21 cellular contexts compared by ENCODE assay signal in the genomic region with DNA sequence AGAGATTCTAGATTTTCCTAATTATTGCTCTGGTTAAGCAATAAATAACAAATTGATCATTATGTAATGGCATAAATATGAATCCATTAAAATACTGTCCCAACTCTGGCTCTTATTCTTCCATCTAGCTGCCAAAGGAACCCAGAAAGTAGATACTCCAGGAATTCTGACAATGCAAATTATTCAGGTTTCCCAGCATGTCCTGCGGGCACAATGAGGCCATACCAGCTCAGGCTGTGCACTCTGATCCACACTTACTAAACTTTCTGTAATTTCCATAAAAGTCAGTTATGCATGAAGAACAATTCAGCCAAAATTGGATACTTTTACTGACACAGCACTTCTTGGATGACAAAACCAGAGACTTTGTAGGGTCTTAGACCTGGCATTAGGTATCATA.
A peak's percentile ranks its signal among the peaks of the same experiment; 100 is the strongest.
DNase-seq lines count a peak whose midpoint lies in the region; ATAC-seq, FAIRE-seq and TF ChIP-seq lines count a peak whose summit lies in the region.
"Had no signal": no experiment of that assay in that cellular context is flagged by ENCODE, and none has a peak within 500 bp of the region (broad histone marks: within the 10 kb centered on the region; RNA-seq: fewer than 3 reads in every experiment).

No MANE protein-coding gene starts in this region.

- TF ChIP-seq CTCF in HepG2 (CRISPR knock-in tag; IDR thresholded peaks at IDR 0.05) (no peak), right lobe of liver (IDR thresholded peaks at IDR 0.05) (no peak)
- no peak for TF ChIP-seq CTCF in CD8-positive, alpha-beta T cell (IDR thresholded peaks at IDR 0.05)

- DNase-seq in HepG2 (ENCODE audit: low spot score): no peak
- no peak for DNase-seq in right lobe of liver
- peak; percentile 34 for DNase-seq in MG63
- peak; percentile 18 for DNase-seq in left kidney (ENCODE audit: low read depth, low spot score)
- no peak for DNase-seq in CD8-positive, alpha-beta T cell
- DNase-seq in occipital lobe (lab: John Stamatoyannopoulos, UW): no peak
- DNase-seq: Calu3; CD4-positive, alpha-beta memory T cell; DMS53; DND-41; GDM1; HCEC 1CT had no signal

- POLR2A ChIA-PET in HepG2 (lab: Yijun Ruan, JAX): no interaction called here
- POLR2A ChIA-PET in CD8-positive, alpha-beta T cell (lab: Charles Lee): no interaction called here

- H3K4me3 Mint-ChIP-seq in CD8-positive, alpha-beta T cell: no peak overlapping the region
- H3K4me3 Mint-ChIP-seq: CD14-positive monocyte; CD4-positive, alpha-beta memory T cell; GM23338 had no signal

- peaks cover 2% of the 10 kb centered on the region for H3K9me3 Mint-ChIP-seq in CD8-positive, alpha-beta T cell
- H3K9me3 Mint-ChIP-seq: GM23338 had no signal

- no peaks in the 10 kb centered on the region for H3K4me1 ChIP-seq in HepG2 (ENCODE audit: insufficient read depth, low read length)
- H3K4me1 ChIP-seq in right lobe of liver: no peaks in the 10 kb centered on the region
- H3K4me1 ChIP-seq in CD8-positive, alpha-beta T cell (ENCODE audit: insufficient read depth, low read length): no peaks in the 10 kb centered on the region
- H3K4me1 ChIP-seq: BLaER1 had no signal

- H3K27ac Mint-ChIP-seq in CD8-positive, alpha-beta T cell: no peak overlapping the region
- H3K27ac Mint-ChIP-seq: CD14-positive monocyte; CD4-positive, alpha-beta memory T cell; GM23338 had no signal

- BruUV-seq in HepG2 (replicated peaks; lab: Mats Ljungman, UMichigan): no TSS peak

- 0% methylated on average over 1 of the region's 1 CpG for WGBS in HepG2 (ENCODE audit: low lambda C conversion rate)
- 63% methylated on average over 1 of the region's 1 CpG for WGBS in right lobe of liver (ENCODE audit: insufficient coverage, low coverage, low lambda C conversion rate, missing lambda C conversion rate)

- peaks cover 63% of the 10 kb centered on the region for H3K9me3 ChIP-seq in HepG2 (ENCODE audit: low read length)
- no peaks in the 10 kb centered on the region for H3K9me3 ChIP-seq in right lobe of liver
- H3K9me3 ChIP-seq in MG63: no peaks in the 10 kb centered on the region
- H3K9me3 ChIP-seq in CD8-positive, alpha-beta T cell (ENCODE audit: low read length): no peaks in the 10 kb centered on the region
- H3K9me3 ChIP-seq: BLaER1 had no signal

- no peaks in the 10 kb centered on the region for H3K36me3 Mint-ChIP-seq in CD8-positive, alpha-beta T cell
- H3K36me3 Mint-ChIP-seq: CD14-positive monocyte; CD4-positive, alpha-beta memory T cell had no signal

- H3K27me3 ChIP-seq in HepG2 (ENCODE audit: control insufficient read depth in 1 of 2, insufficient read depth in 2 of 2, low read length in 2 of 2) (no peaks in the 10 kb centered on the region), right lobe of liver (no peaks in the 10 kb centered on the region), MG63 (no peaks in the 10 kb centered on the region)
- no peaks in the 10 kb centered on the region for H3K27me3 ChIP-seq in CD8-positive, alpha-beta T cell (ENCODE audit: insufficient read depth, low read length)
- H3K27me3 ChIP-seq: BLaER1 had no signal

- H2AFZ ChIP-seq in HepG2 (ENCODE audit: low read length): no peak overlapping the region
- H2AFZ ChIP-seq: GM23338 had no signal

- H3K79me2 ChIP-seq in HepG2 (ENCODE audit: insufficient read depth, low read length): no peaks in the 10 kb centered on the region

- no peak for TF ChIP-seq POLR2A in HepG2 (IDR thresholded peaks at IDR 0.05; ENCODE audit: insufficient read depth in 1 of 2, low read depth in 2 of 2, low read length in 2 of 2)
- no peak for TF ChIP-seq POLR2A in right lobe of liver (IDR thresholded peaks at IDR 0.05)

- CTCF ChIA-PET in HepG2 (lab: Yijun Ruan, JAX; ENCODE audit: low intra/inter-chr PET ratio, low total read pairs): no interaction called here
- CTCF ChIA-PET in CD8-positive, alpha-beta T cell (lab: Charles Lee): no interaction called here

- in situ Hi-C loops in HepG2 (cut with HindIII; ENCODE audit: extremely low pct_ligation_motif_present, low pct_unique_long_range_greater_than_20kb): no loop called here

- no peak overlapping the region for H3K4me2 ChIP-seq in HepG2 (ENCODE audit: low read depth, low read length)
- H3K4me2 ChIP-seq: BLaER1, GM23338, KMS-11 had no signal

- H3K4me1 Mint-ChIP-seq in CD8-positive, alpha-beta T cell (ENCODE audit: low read depth): no peaks in the 10 kb centered on the region
- H3K4me1 Mint-ChIP-seq: CD14-positive monocyte; CD4-positive, alpha-beta memory T cell; GM23338 had no signal

- no peaks in the 10 kb centered on the region for H3K36me3 ChIP-seq in HepG2 (replicated peaks in 1 of 2; ENCODE audit: control insufficient read depth in 1 of 2, insufficient read depth in 2 of 2, low read length in 2 of 2)
- H3K36me3 ChIP-seq in right lobe of liver: no peaks in the 10 kb centered on the region
- no peaks in the 10 kb centered on the region for H3K36me3 ChIP-seq in MG63
- no peaks in the 10 kb centered on the region for H3K36me3 ChIP-seq in CD8-positive, alpha-beta T cell (ENCODE audit: insufficient read depth, low read length)
- H3K36me3 ChIP-seq: BLaER1 had no signal

- H3K27ac ChIP-seq in HepG2 (ENCODE audit: extremely low read length, insufficient read depth, low read length) (no peak overlapping the region), right lobe of liver (no peak overlapping the region)
- no peak overlapping the region for H3K27ac ChIP-seq in CD8-positive, alpha-beta T cell (ENCODE audit: low read depth, low read length)
- H3K27ac ChIP-seq: 22Rv1, BLaER1, KMS-11 had no signal

- H3K27me3 Mint-ChIP-seq in CD8-positive, alpha-beta T cell (ENCODE audit: low read depth): no peaks in the 10 kb centered on the region
- H3K27me3 Mint-ChIP-seq: CD4-positive, alpha-beta memory T cell had no signal

- no peak for FAIRE-seq in HepG2 (lab: Jason Lieb, UNC)
- FAIRE-seq: GM12892, GM18507, H54 had no signal

- H3K9ac ChIP-seq in HepG2 (ENCODE audit: insufficient read depth, low read depth, low read length): no peak overlapping the region
- H3K9ac ChIP-seq: BLaER1, KMS-11 had no signal

- TF ChIP-seq EP300 in HepG2 (IDR thresholded peaks at IDR 0.05; ENCODE audit: low read depth in 2 of 2, low read length in 2 of 2) (no peak), HepG2 (CRISPR knock-in tag; IDR thresholded peaks at IDR 0.05; ENCODE audit: borderline replicate concordance) (no peak)

- no peak for ATAC-seq in HepG2
- no peak for ATAC-seq in right lobe of liver
- no peak for ATAC-seq in CD8-positive, alpha-beta T cell
- no peak for ATAC-seq in esophagus mucosa
- ATAC-seq: GM23338 had no signal

- H3K4me3 ChIP-seq in HepG2 (replicated peaks in 1 of 3; ENCODE audit: insufficient read depth in 1 of 3, low read depth in 2 of 3, low read length in 3 of 3) (no peak overlapping the region), right lobe of liver (no peak overlapping the region), MG63 (no peak overlapping the region)
- H3K4me3 ChIP-seq in CD8-positive, alpha-beta T cell (ENCODE audit: low read depth, low read length): no peak overlapping the region
- H3K4me3 ChIP-seq: BLaER1, GM23338 had no signal

- no peaks in the 10 kb centered on the region for H4K20me1 ChIP-seq in HepG2 (ENCODE audit: insufficient read depth, low read length)
- H4K20me1 ChIP-seq: BLaER1 had no signal

- no peak for TF ChIP-seq RAD21 in HepG2 (CRISPR knock-in tag; IDR thresholded peaks at IDR 0.05)

- intact Hi-C loops in HepG2 (cut with micrococcal nuclease; ENCODE audit: unreplicated experiment): no loop called here
- intact Hi-C loops in right lobe of liver (cut with DNase I): no loop called here
- intact Hi-C loops in CD8-positive, alpha-beta T cell (cut with DNase I, micrococcal nuclease): no loop called here

TF ChIP-seq in HepG2, 621 proteins besides CTCF, POLR2A, EP300 and RAD21:
- peak in 1 of 2 experiments; percentile 37; a peak in 1 of 4 replicates for TF ChIP-seq MAFK (conservative IDR thresholded peaks at IDR 0.05 in 1 of 2, IDR thresholded peaks at IDR 0.05 in 1 of 2; ENCODE audit: low read length in 2 of 2)
- no peak for TF ChIP-seq ARNTL (CRISPR knock-in tag; IDR thresholded peaks at IDR 0.05)
- TF ChIP-seq MAFF (IDR thresholded peaks at IDR 0.05; ENCODE audit: low read depth, low read length): 0 out of 2 replicates have a peak, but pooled peaks have one; percentile 6
- TF ChIP-seq ZNF350 (CRISPR knock-in tag; IDR thresholded peaks at IDR 0.05; ENCODE audit: borderline replicate concordance, low read depth): no peak

Comparison
In these comparisons a context has a peak if more than half of its experiments do, and no peak if none do; other contexts are left out.
1. DNase-seq: peak in MG63 (single experiment) and left kidney (single experiment); none in HepG2 (single experiment), right lobe of liver (0 of 3), CD8-positive, alpha-beta T cell (0 of 7) and occipital lobe (single experiment).